Comparison of ENCODE assay signal across 20 cellular contexts in the genomic region with DNA sequence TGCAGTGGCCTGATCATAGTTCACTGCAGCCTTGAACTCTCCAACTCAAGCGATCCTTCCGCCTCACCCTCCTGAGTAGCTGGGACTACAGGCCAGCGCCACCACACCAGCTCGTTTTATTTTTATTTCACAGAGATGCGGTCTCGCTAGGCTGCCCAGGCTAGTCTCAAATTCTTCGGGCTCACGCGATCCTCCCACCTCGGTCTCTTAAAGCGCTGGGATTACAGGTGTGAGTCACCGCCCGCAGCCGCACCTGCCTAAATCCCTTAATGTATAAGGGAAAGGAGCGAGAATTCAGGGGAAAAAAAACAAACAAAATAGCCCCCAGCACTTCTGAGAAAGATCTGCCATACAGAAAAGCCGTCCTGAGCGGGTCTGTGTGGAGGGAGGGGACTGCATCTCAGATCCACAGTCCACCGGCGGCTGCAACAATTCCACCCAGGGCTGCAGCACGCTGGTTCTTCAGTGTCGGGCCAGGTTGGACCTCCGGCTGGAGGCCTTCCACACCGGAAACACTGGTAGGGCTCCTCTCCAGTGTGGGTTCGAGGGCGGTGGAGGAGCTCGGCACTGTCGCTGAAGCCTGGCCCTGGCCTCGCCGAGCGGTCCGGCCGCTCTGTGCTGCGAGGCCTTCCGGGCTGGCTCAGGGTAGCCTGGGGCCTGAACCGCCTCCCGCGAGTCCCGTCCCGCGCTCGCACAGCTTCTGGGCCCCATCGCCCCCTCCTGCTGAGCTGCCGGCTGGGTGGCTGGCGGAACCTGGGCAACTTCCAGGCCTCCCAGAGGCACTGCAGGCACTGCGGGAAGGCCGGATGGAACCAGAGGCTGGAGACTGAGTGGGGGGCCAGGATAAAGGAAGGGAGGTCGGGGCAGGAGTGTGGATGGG. TPM values are rescaled to one million over a fixed set of nuclear protein-coding genes. Genes with fewer than 3 reads are reported as not detected.
"Had no signal": no experiment of that assay in that cellular context is flagged by ENCODE, and none has a peak within 500 bp of the region (broad histone marks: within the 10 kb centered on the region; RNA-seq: fewer than 3 reads in every experiment).

No MANE protein-coding gene starts in this region.

- H3K36me3 ChIP-seq: cardiac muscle cell, left ventricle myocardium inferior, right atrium auricular region, thyroid gland, uterus had no signal

- DNase-seq: activated naive CD4-positive, alpha-beta T cell treated with anti-CD3 and anti-CD28 coated beads, Interleukin-2, amount 10 ng/mL, durations not matched to agents 7 days and 5 days; left ventricle myocardium inferior; naive thymus-derived CD4-positive, alpha-beta T cell; nucleus accumbens; stimulated activated CD4-positive, alpha-beta T cell treated with anti-CD3 and anti-CD28 coated beads, Interleukin-15, amount 100 ng/mL, for 24 hours; stimulated activated CD4-positive, alpha-beta T cell treated with anti-CD3 and anti-CD28 coated beads, Interleukin-4, amount 100 ng/mL, for 1 hour; stimulated activated naive B cell treated with anti-CD40 and anti-IgM and Interleukin-4, amounts not matched to agents 10 μg/mL and 1 μg/mL and 100 μg/mL, for 72 hours; T-helper 2 cell; thyroid gland; uterus had no signal

- H3K4me3 ChIP-seq: cardiac muscle cell, dorsolateral prefrontal cortex, hepatocyte, left ventricle myocardium inferior, mucosa of descending colon, right atrium auricular region, skin epidermis, thyroid gland, uterus had no signal

- H3K9me3 ChIP-seq: left ventricle myocardium inferior, mucosa of descending colon, right atrium auricular region, thyroid gland, uterus had no signal

- ATAC-seq: mucosa of descending colon; naive thymus-derived CD4-positive, alpha-beta T cell; stimulated activated naive B cell treated with anti-CD40 and anti-IgM and Interleukin-4, amounts not matched to agents 10 μg/mL and 1 μg/mL and 100 μg/mL, for 72 hours had no signal

- H3K4me1 ChIP-seq: thyroid gland, uterus had no signal

- H3K27me3 ChIP-seq: cardiac muscle cell, dorsolateral prefrontal cortex, hepatocyte, right atrium auricular region, thyroid gland, uterus had no signal

- H3K27ac ChIP-seq: cardiac muscle cell, dorsolateral prefrontal cortex, hepatocyte, left ventricle myocardium inferior, right atrium auricular region, skin epidermis, thyroid gland, uterus had no signal

RNA-seq across cellular contexts. Expression of a gene that starts 7.4 kb away (rescaled TPM):
- total RNA-seq: activated CD8-positive, alpha-beta memory T cell treated with anti-CD3 and anti-CD28 coated beads for 36 hours; glomerular endothelial cell; hepatocyte; kidney epithelial cell; naive thymus-derived CD4-positive, alpha-beta T cell; progenitor cell of endocrine pancreas; thyroid gland; uterus had no signal
- polyA plus RNA-seq: naive thymus-derived CD4-positive, alpha-beta T cell had no signal

RNA-seq across cellular contexts. Expression of a gene that starts 42.4 kb away (rescaled TPM):
- total RNA-seq: activated CD8-positive, alpha-beta memory T cell treated with anti-CD3 and anti-CD28 coated beads for 36 hours; cardiac muscle cell; glomerular endothelial cell; hepatocyte; kidney epithelial cell; left ventricle myocardium inferior; progenitor cell of endocrine pancreas; right atrium auricular region; thyroid gland had no signal
- polyA plus RNA-seq: cardiac muscle cell; hepatocyte; naive thymus-derived CD4-positive, alpha-beta T cell had no signal
